Comparison of ENCODE assay signal across 14 cellular contexts in genomic region chr20:18322551-18322950, GRCh38. TPM values are rescaled to one million over a fixed set of nuclear protein-coding genes. Genes with fewer than 3 reads are reported as not detected.
DNase-seq lines count a peak whose midpoint lies in the region; ATAC-seq, FAIRE-seq and TF ChIP-seq lines count a peak whose summit lies in the region.
"Had no signal": no experiment of that assay in that cellular context is flagged by ENCODE, and none has a peak within 500 bp of the region (broad histone marks: within the 10 kb centered on the region; RNA-seq: fewer than 3 reads in every experiment).

No MANE protein-coding gene starts in this region.

- no peaks in the 10 kb centered on the region for H3K79me1 ChIP-seq in H1 (ENCODE audit: low read depth, low read length)

- H2BK12ac ChIP-seq in H1 (ENCODE audit: low read depth, low read length) = no peak overlapping the region; the same call in 1 of the 2 replicates

- no peak overlapping the region for H2BK20ac ChIP-seq in H1 (ENCODE audit: low read length)

- H2BK120ac ChIP-seq in H1 (replicated peaks; ENCODE audit: low read depth, low read length) = no peak overlapping the region

- H3K18ac ChIP-seq in H1 (ENCODE audit: extremely low read depth, low read length) = no peak overlapping the region; the same call in 1 of the 2 replicates

- H3K27me3 ChIP-seq in HUES48 (ENCODE audit: control insufficient read depth, insufficient read depth, low read length) (no peaks in the 10 kb centered on the region), H1 (replicated peaks in 1 of 4; ENCODE audit: control insufficient read depth in 3 of 4, extremely low read depth in 1 of 4, insufficient read depth in 3 of 4, low read length in 3 of 4) (no peaks in the 10 kb centered on the region)
- H3K27me3 ChIP-seq: BLaER1 treated with 17β-estradiol and CSF1 and Interleukin-3, amounts not matched to agents 10 nM and 100 nM had no signal

- H3K23ac ChIP-seq in H1 (ENCODE audit: insufficient read length) = no peak overlapping the region

- TF ChIP-seq EP300 in H1 (IDR thresholded peaks at IDR 0.05; ENCODE audit: borderline replicate concordance in 1 of 2, low read depth in 2 of 2, low read length in 2 of 2) = no peak

- no peak overlapping the region for H4K8ac ChIP-seq in H1 (ENCODE audit: extremely low read depth, insufficient read depth, low read length)

- H3K4me1 ChIP-seq in HUES48 (ENCODE audit: control insufficient read depth, insufficient read depth, low read length) = peaks cover 40% of the 10 kb centered on the region
- peaks cover 0 to 11% (median 5%) of the 10 kb centered on the region in 4 experiments; a peak in 6 of 7 replicates for H3K4me1 ChIP-seq in H1 (replicated peaks in 1 of 4; ENCODE audit: control insufficient read depth in 3 of 4, insufficient read depth in 4 of 4, low read length in 3 of 4)
- H3K4me1 ChIP-seq: BLaER1 treated with 17β-estradiol and CSF1 and Interleukin-3, amounts not matched to agents 10 nM and 100 nM had no signal

- DNase-seq in ELF-1 (ENCODE audit: low read depth, low spot score) = peak; percentile 6
- no peak for DNase-seq in H1 (ENCODE audit: low read depth in 1 of 2, low spot score in 2 of 2)
- DNase-seq in type B pancreatic cell (ENCODE audit: extremely low spot score, unreplicated experiment) = no peak
- DNase-seq in NCI-H2107 (lab: John Stamatoyannopoulos, UW) = no peak
- no peak for DNase-seq in activated gamma-delta T cell treated with Interleukin-2 at 50 U/mL for 16 hours
- DNase-seq: ACHN; Calu3; CD4-positive, CD25-positive, alpha-beta regulatory T cell; DMS 273 treated with DMSO at 0.1 percent for 48 hours had no signal

- no peak overlapping the region for H3K56ac ChIP-seq in H1 (replicated peaks; ENCODE audit: insufficient read length, low read depth, low read length)

- H3K27ac ChIP-seq in HUES48 (ENCODE audit: low read depth, low read length) (peak overlapping the region; percentile 98), H1 (ENCODE audit: low read depth, low read length) (no peak overlapping the region)
- H3K27ac ChIP-seq: BLaER1 treated with 17β-estradiol and CSF1 and Interleukin-3, amounts not matched to agents 10 nM and 100 nM had no signal

- H3K9ac ChIP-seq in HUES48 (ENCODE audit: low read depth, low read length) = no peak overlapping the region
- no peak overlapping the region for H3K9ac ChIP-seq in H1 (replicated peaks in 1 of 4; ENCODE audit: extremely low read depth in 1 of 4, low read depth in 3 of 4, low read length in 3 of 4)
- H3K9ac ChIP-seq: BLaER1 treated with 17β-estradiol and CSF1 and Interleukin-3, amounts not matched to agents 10 nM and 100 nM had no signal

- no peak overlapping the region for H3K4ac ChIP-seq in H1 (replicated peaks; ENCODE audit: insufficient read length, low read depth, low read length)

- H2AK5ac ChIP-seq in H1 (ENCODE audit: low read depth, low read length) = no peak overlapping the region

- H3K27me3 Mint-ChIP-seq in type B pancreatic cell = no peaks in the 10 kb centered on the region
- H3K27me3 Mint-ChIP-seq: CD4-positive, CD25-positive, alpha-beta regulatory T cell had no signal

- no peak for TF ChIP-seq CTCF in H1 (IDR thresholded peaks at IDR 0.05; ENCODE audit: control extremely low read depth in 1 of 3, insufficient read depth in 1 of 3, low read depth in 1 of 3, low read length in 3 of 3)
- no peak for TF ChIP-seq CTCF in type B pancreatic cell (conservative IDR thresholded peaks at IDR 0.05)

- no peak for TF ChIP-seq RAD21 in H1 (IDR thresholded peaks at IDR 0.05 in 1 of 2, conservative IDR thresholded peaks at IDR 0.05 in 1 of 2; ENCODE audit: low read depth in 2 of 2, low read length in 2 of 2)

- H3K79me2 ChIP-seq in H1 (ENCODE audit: control insufficient read depth in 1 of 2, insufficient read depth in 2 of 2, low read length in 2 of 2) = no peaks in the 10 kb centered on the region

- H4K91ac ChIP-seq in H1 (replicated peaks; ENCODE audit: insufficient read length, low read length) = no peak overlapping the region

- peak; percentile 7 for FAIRE-seq in H1 (lab: Jason Lieb, UNC)
- FAIRE-seq: GM12891 had no signal

- H3K9me3 ChIP-seq in HUES48 (ENCODE audit: control insufficient read depth, insufficient read depth, low read length) = peaks cover 7% of the 10 kb centered on the region; the same call in 1 of the 2 replicates
- peaks cover 0 to 7% of the 10 kb centered on the region in 2 experiments; a peak in 2 of 4 replicates for H3K9me3 ChIP-seq in H1 (ENCODE audit: insufficient read depth in 2 of 2, low read depth in 1 of 2, low read length in 1 of 2)

- H3K4me1 Mint-ChIP-seq in type B pancreatic cell (ENCODE audit: unreplicated experiment) = peaks cover 13% of the 10 kb centered on the region
- H3K4me1 Mint-ChIP-seq: CD4-positive, CD25-positive, alpha-beta regulatory T cell had no signal

- no peak overlapping the region for H3K14ac ChIP-seq in H1 (ENCODE audit: insufficient read length)

- no peak overlapping the region for H3K4me2 ChIP-seq in H1 (ENCODE audit: insufficient read depth in 1 of 2, low read depth in 2 of 2, low read length in 2 of 2)
- H3K4me2 ChIP-seq: BLaER1 treated with 17β-estradiol and CSF1 and Interleukin-3, amounts not matched to agents 10 nM and 100 nM had no signal

- no peaks in the 10 kb centered on the region for H3K9me3 Mint-ChIP-seq in type B pancreatic cell

- 85% methylated on average over 7 of the region's 7 CpGs; no CpG with 5 or more reads in 1 of the 2 experiments for whole genome bisulfite sequencing in H1 (ENCODE audit: extremely low coverage in 1 of 2, insufficient coverage in 1 of 2, insufficient read length in 1 of 2, insufficient replicate concordance in 2 of 2, low coverage in 1 of 2, low lambda C conversion rate in 2 of 2, missing lambda C conversion rate in 1 of 2), 2 experiments

- H3K4me3 ChIP-seq in HUES48 (ENCODE audit: low read depth, low read length) (no peak overlapping the region), H1 (ENCODE audit: extremely low read depth in 1 of 4, insufficient read depth in 2 of 4, low read depth in 3 of 4, low read length in 4 of 4) (no peak overlapping the region; a peak in 1 of 8 replicates)
- H3K4me3 ChIP-seq: BLaER1 treated with 17β-estradiol and CSF1 and Interleukin-3, amounts not matched to agents 10 nM and 100 nM had no signal

- CTCF ChIA-PET in H1 (lab: Charles Lee; ENCODE audit: partially characterized antibody) = no interaction called here

- no peak overlapping the region for H2BK15ac ChIP-seq in H1 (ENCODE audit: low read length)

- no peak for TF ChIP-seq POLR2A in H1 (IDR thresholded peaks at IDR 0.05; ENCODE audit: control extremely low read depth in 1 of 2, low read depth in 2 of 2, low read length in 2 of 2)

- H2BK5ac ChIP-seq in H1 (ENCODE audit: low read depth, low read length) = no peak overlapping the region

- no peaks in the 10 kb centered on the region for H3K23me2 ChIP-seq in H1 (ENCODE audit: low read depth, low read length)

- H3K36me3 ChIP-seq in HUES48 (ENCODE audit: control insufficient read depth, insufficient read depth, low read length) = no peaks in the 10 kb centered on the region
- no peaks in the 10 kb centered on the region; a peak in 1 of 8 replicates for H3K36me3 ChIP-seq in H1 (ENCODE audit: control insufficient read depth in 2 of 4, insufficient read depth in 4 of 4, low read length in 3 of 4)

- POLR2A ChIA-PET in H1 (lab: Charles Lee; ENCODE audit: partially characterized antibody) = no interaction called here

- H4K5ac ChIP-seq in H1 (ENCODE audit: insufficient read length, low read depth, low read length) = no peak overlapping the region

- no peak for ATAC-seq in HG03196 (IDR thresholded peaks at IDR 0.05; ENCODE audit: unreplicated experiment)
- ATAC-seq: HCT116 had no signal

- H3K27ac Mint-ChIP-seq in type B pancreatic cell = no peak overlapping the region
- H3K27ac Mint-ChIP-seq: CD4-positive, CD25-positive, alpha-beta regulatory T cell had no signal

- peak overlapping the region; percentile 26 for H3K4me3 Mint-ChIP-seq in type B pancreatic cell
- H3K4me3 Mint-ChIP-seq: CD4-positive, CD25-positive, alpha-beta regulatory T cell had no signal

- H4K20me1 ChIP-seq in H1 (replicated peaks in 1 of 2; ENCODE audit: control insufficient read depth in 1 of 2, insufficient read depth in 2 of 2, low read length in 2 of 2) = no peaks in the 10 kb centered on the region
- H4K20me1 ChIP-seq: BLaER1 treated with 17β-estradiol and CSF1 and Interleukin-3, amounts not matched to agents 10 nM and 100 nM had no signal

- H3K36me3 Mint-ChIP-seq in type B pancreatic cell = peaks cover 17% of the 10 kb centered on the region
- H3K36me3 Mint-ChIP-seq: CD4-positive, CD25-positive, alpha-beta regulatory T cell had no signal

- 0 out of 2 replicates have a peak overlapping the region, but pooled peaks have one; percentile 58 for H2AFZ ChIP-seq in H1 (ENCODE audit: low read length)

TF ChIP-seq in H1, 55 proteins besides CTCF, POLR2A, EP300 and RAD21 (continues in another document):
- no peak for TF ChIP-seq ATF2 (IDR thresholded peaks at IDR 0.05; ENCODE audit: low read length)
- TF ChIP-seq PHF8 (conservative IDR thresholded peaks at IDR 0.05; ENCODE audit: low read depth, low read length) = no peak
- TF ChIP-seq CHD1 (IDR thresholded peaks at IDR 0.05; ENCODE audit: low read depth, low read length) = no peak
- TF ChIP-seq TCF12 (IDR thresholded peaks at IDR 0.05; ENCODE audit: low read depth, low read length) = no peak
- no peak for TF ChIP-seq HDAC6 (IDR thresholded peaks at IDR 0.05; ENCODE audit: low read depth, low read length)
- no peak for TF ChIP-seq SIN3A (conservative IDR thresholded peaks at IDR 0.05 in 1 of 2, IDR thresholded peaks at IDR 0.05 in 1 of 2; ENCODE audit: low read depth in 1 of 2, low read length in 2 of 2)

RNA-seq across cellular contexts. Expression of gene ZNF133, which starts 34.2 kb away (rescaled TPM):
- 12.1 and 14.3 TPM in 2 replicates for total RNA-seq in H1 (2021; fragmentation: NEBNext Ultra II Directional; extraction: Animal tissue kit (Norgen Biotek cat#: 25700))
- polyA plus RNA-seq in H1 (2011; rRNA removed) = 13.2 and 15.8 TPM in 2 replicates
- polyA plus RNA-seq in H1 (2011; cell fraction: cytosol; rRNA removed) = 18.4 TPM
- 52.3 TPM for polyA plus RNA-seq in H1 (2011; cell fraction: nucleus; rRNA removed)
- polyA plus RNA-seq in H1 (2012, experiment 1 of 2) = 13.1 to 17.7 TPM (median 16.2 TPM) in 4 replicates
- polyA plus RNA-seq in H1 (2012, experiment 2 of 2) = 4.8 TPM
- polyA plus RNA-seq in H1 (2013, experiment 1 of 2) = 6.6 TPM
- polyA plus RNA-seq in H1 (2013, experiment 2 of 2) = 6.6 TPM
- polyA minus RNA-seq in H1 (2011; rRNA and poly(A)+ RNA removed) = 27.0 and 28.4 TPM in 2 replicates
- 9.2 TPM for polyA minus RNA-seq in H1 (2011; cell fraction: cytosol; rRNA and poly(A)+ RNA removed)
- polyA minus RNA-seq in H1 (2011; cell fraction: nucleus; rRNA and poly(A)+ RNA removed) = 17.6 TPM
- total RNA-seq in type B pancreatic cell (ENCODE audit: low replicate concordance) = 14.1 and 19.8 TPM in 2 replicates
